8 cellular contexts compared by ENCODE assay signal in the genomic region with DNA sequence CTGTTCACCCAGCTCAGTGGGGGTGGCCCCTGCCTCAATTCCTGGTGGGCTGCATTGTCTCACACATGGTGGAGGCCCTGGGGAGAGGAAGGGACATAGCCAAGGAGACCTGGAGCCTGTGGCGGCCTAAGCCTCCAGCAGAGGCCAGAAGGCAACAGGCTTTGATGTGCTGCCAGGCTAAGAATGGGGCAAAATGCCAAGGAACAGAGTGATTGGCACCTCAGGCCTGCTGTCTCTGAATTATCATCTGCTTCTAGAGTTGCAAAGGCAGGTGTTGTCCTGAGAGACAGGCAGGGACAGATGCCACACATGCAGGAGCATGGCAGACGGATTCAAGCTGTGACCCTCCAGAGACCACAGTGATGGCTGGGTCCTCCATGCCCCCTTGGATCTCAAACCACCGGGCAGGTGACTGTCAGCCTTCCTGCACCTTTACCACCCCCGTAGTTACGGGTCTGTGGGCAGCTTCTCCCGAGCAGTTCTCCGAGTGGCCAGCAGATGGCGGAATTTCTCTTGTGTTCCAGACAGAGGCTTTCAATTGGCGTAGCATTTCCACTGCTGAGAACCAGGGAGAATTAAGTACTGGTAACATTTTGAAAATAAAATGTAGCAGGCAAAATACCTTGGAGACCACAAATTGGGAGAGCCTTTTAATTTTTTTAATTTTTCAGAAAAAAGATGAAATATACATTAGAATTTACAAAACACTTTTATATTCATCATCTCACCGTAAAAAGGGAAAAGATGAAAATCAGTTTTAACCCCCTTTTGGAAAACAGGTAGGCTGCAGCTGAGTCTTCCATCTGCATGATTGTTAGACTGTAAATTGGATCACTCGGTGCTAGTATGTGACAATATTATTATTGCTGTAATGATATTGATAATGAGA.
DNase-seq lines count a peak whose midpoint lies in the region; ATAC-seq and TF ChIP-seq lines count a peak whose summit lies in the region.

No MANE protein-coding gene starts in this region.

- H3K4me1 ChIP-seq in Panc1 (ENCODE audit: control insufficient read depth, insufficient read depth, low read length) (no peaks in the 10 kb centered on the region), neuronal stem cell (ENCODE audit: control insufficient read depth in 2 of 2, insufficient read depth in 1 of 2, low read depth in 1 of 2, low read length in 2 of 2) (no peaks in the 10 kb centered on the region)

- H3K4me3 ChIP-seq in Panc1 (ENCODE audit: low read depth in 2 of 2, low read length in 2 of 2): no peak overlapping the region
- no peak overlapping the region for H3K4me3 ChIP-seq in fibroblast of the aortic adventitia (ENCODE audit: low read depth, low read length)
- H3K4me3 ChIP-seq in neuronal stem cell (ENCODE audit: low read length in 2 of 2): no peak overlapping the region

- no peak overlapping the region for H2BK5ac ChIP-seq in neuronal stem cell (ENCODE audit: low read length)

- peak; percentile 84 for TF ChIP-seq CTCF in Panc1 (IDR thresholded peaks at IDR 0.05)
- peak; percentile 98 for TF ChIP-seq CTCF in fibroblast of the aortic adventitia (IDR thresholded peaks at IDR 0.05; ENCODE audit: insufficient read depth, low read length)

- peak overlapping the region; percentile 16 for H2BK15ac ChIP-seq in neuronal stem cell (ENCODE audit: low read length)

- no peaks in the 10 kb centered on the region for H3K79me1 ChIP-seq in neuronal stem cell (ENCODE audit: low read depth, low read length)

- no peak overlapping the region for H3K14ac ChIP-seq in neuronal stem cell (ENCODE audit: low read length)

- H3K4me2 ChIP-seq in neuronal stem cell (ENCODE audit: insufficient read depth, low read length, poor library complexity, severe bottlenecking): no peak overlapping the region

- H2BK12ac ChIP-seq in neuronal stem cell (ENCODE audit: low read length): no peak overlapping the region

- peak overlapping the region; percentile 0 for H3K27ac ChIP-seq in KOPT-K1 (ENCODE audit: low read depth, low read length, poor library complexity, severe bottlenecking)
- no peak overlapping the region for H3K27ac ChIP-seq in Panc1 (ENCODE audit: low read length)
- H3K27ac ChIP-seq in neuronal stem cell (replicated peaks; ENCODE audit: low read length): no peak overlapping the region

- H4K8ac ChIP-seq in neuronal stem cell (ENCODE audit: low read depth, low read length): no peak overlapping the region

- H3K9ac ChIP-seq in neuronal stem cell (ENCODE audit: low read depth, low read length, poor library complexity): no peak overlapping the region

- no CpG with 5 or more reads among the region's 11 CpGs for WGBS in neuronal stem cell (ENCODE audit: extremely low coverage in 2 of 2, insufficient read length in 2 of 2, insufficient replicate concordance in 1 of 2), 2 donors

- ATAC-seq in GM21529 (IDR thresholded peaks at IDR 0.05; ENCODE audit: unreplicated experiment): peak; percentile 76
- peak; percentile 87 for ATAC-seq in Panc1

- CTCF ChIA-PET in Panc1 (lab: Charles Lee): interaction anchor here (0.7 kb wide), 1 partner anchor 225 kb away, joined by 3 read pairs; no protein-coding TSS in a partner anchor

- no peak overlapping the region for H3K23ac ChIP-seq in neuronal stem cell (ENCODE audit: low read depth, low read length, poor library complexity)

- intact Hi-C loops in Panc1 (cut with micrococcal nuclease; ENCODE audit: unreplicated experiment): loop anchor here (5.0 kb wide), 1 partner anchor 282 kb away; no protein-coding TSS in a partner anchor

- in situ Hi-C loops in Panc1 (cut with HindIII; ENCODE audit: low pct_unique_long_range_greater_than_20kb, low sequenced_read_pairs): no loop called here

- H3K9me3 ChIP-seq in KOPT-K1 (ENCODE audit: insufficient read depth, low read length, poor library complexity, severe bottlenecking) (no peaks in the 10 kb centered on the region), Panc1 (ENCODE audit: control insufficient read depth, insufficient read depth, low read depth, low read length) (no peaks in the 10 kb centered on the region), neuronal stem cell (replicated peaks in 1 of 2; ENCODE audit: control insufficient read depth in 2 of 2, insufficient read depth in 1 of 2, low read depth in 1 of 2, low read length in 2 of 2) (peaks cover 0 to 2% of the 10 kb centered on the region in 2 donors)

- no peak overlapping the region for H3K4ac ChIP-seq in neuronal stem cell (ENCODE audit: low read length)

- no peak overlapping the region for H4K91ac ChIP-seq in neuronal stem cell (ENCODE audit: low read depth, low read length, poor library complexity)

- H2AFZ ChIP-seq in neuronal stem cell (ENCODE audit: low read length): peak overlapping the region; percentile 2

- POLR2A ChIA-PET in Panc1 (lab: Charles Lee): no interaction called here

- H2BK120ac ChIP-seq in neuronal stem cell (ENCODE audit: low read depth, low read length): peak overlapping the region; percentile 2

- no peaks in the 10 kb centered on the region for H3K27me3 ChIP-seq in Panc1 (ENCODE audit: control insufficient read depth, insufficient read depth, low read length)
- no peaks in the 10 kb centered on the region for H3K27me3 ChIP-seq in neuronal stem cell (ENCODE audit: control insufficient read depth in 3 of 3, insufficient read depth in 3 of 3, low read depth in 1 of 3, low read length in 3 of 3)

- peak; percentile 48 for DNase-seq in DMS114 treated with DMSO at 0.1 percent for 48 hours (lab: John Stamatoyannopoulos, UW; ENCODE audit: unreplicated experiment)
- peak; percentile 55 for DNase-seq in Panc1 (ENCODE audit: low read depth, low spot score)
- peak; percentile 92 for DNase-seq in activated T-cell treated with anti-CD3 and anti-CD28 coated beads, Interleukin-2, amount 50 U/mL, for 48 hours
- DNase-seq in fibroblast of the aortic adventitia (ENCODE audit: low read depth): peak; percentile 85
- peak; percentile 84 for DNase-seq in neuronal stem cell (ENCODE audit: low spot score)
- peak; percentile 45 for DNase-seq in stromal cell of bone marrow (ENCODE audit: low read depth)

- H3K36me3 ChIP-seq in KOPT-K1 (ENCODE audit: insufficient read depth, low read length) (no peaks in the 10 kb centered on the region), Panc1 (ENCODE audit: control insufficient read depth, insufficient read depth, low read length) (no peaks in the 10 kb centered on the region), neuronal stem cell (replicated peaks in 1 of 2; ENCODE audit: control insufficient read depth in 2 of 2, insufficient read depth in 2 of 2, low read length in 2 of 2) (no peaks in the 10 kb centered on the region)

- H2AK5ac ChIP-seq in neuronal stem cell (ENCODE audit: low read depth, low read length): peak overlapping the region; percentile 89

- no TSS peak for BruUV-seq in Panc1 (replicated peaks; lab: Mats Ljungman, UMichigan)

- H3K18ac ChIP-seq in neuronal stem cell (ENCODE audit: low read length): peak overlapping the region; percentile 91
